8 cellular contexts compared by ENCODE assay signal in genomic region chr1:1273152-1273534, GRCh38. TPM values are rescaled to one million over a fixed set of nuclear protein-coding genes. Genes with fewer than 3 reads are reported as not detected.
A peak's percentile ranks its signal among the peaks of the same experiment; 100 is the strongest.
DNase-seq lines count a peak whose midpoint lies in the region; ATAC-seq and TF ChIP-seq lines count a peak whose summit lies in the region.

No MANE protein-coding gene starts in this region.

- POLR2A ChIA-PET in A673 (lab: Charles Lee; ENCODE audit: low non-redundant PET), result no interaction called here

- no peak for DNase-seq in A673 (ENCODE audit: low spot score)
- peak; percentile 47 for DNase-seq in OCI-M1 (lab: John Stamatoyannopoulos, UW)
- DNase-seq in germinal center (ENCODE audit: low spot score), result no peak
- no peak for DNase-seq in GF-D8 (lab: John Stamatoyannopoulos, UW)
- no peak for DNase-seq in NCI-H526 (lab: John Stamatoyannopoulos, UW)

- no peak for TF ChIP-seq CTCF in A673 (conservative IDR thresholded peaks at IDR 0.05; ENCODE audit: low read depth, low read length)
- TF ChIP-seq CTCF in parathyroid adenoma (IDR thresholded peaks at IDR 0.05), result no peak

- H3K4me3 ChIP-seq in A673 (ENCODE audit: low read depth, low read length, poor library complexity, severe bottlenecking) (peak overlapping the region; percentile 86), esophagus (ENCODE audit: low read depth in 1 of 2, low read length in 2 of 2) (peak overlapping the region; percentile 83 to 90), parathyroid adenoma (ENCODE audit: low read depth, low read length) (peak overlapping the region; percentile 74)

- intact Hi-C loops in A673 (cut with micrococcal nuclease; ENCODE audit: unreplicated experiment), result no loop called here

- H3K9me3 ChIP-seq in A673 (ENCODE audit: low read depth, low read length, poor library complexity, severe bottlenecking), result no peaks in the 10 kb centered on the region
- H3K9me3 ChIP-seq in esophagus (ENCODE audit: control insufficient read depth in 2 of 2, insufficient read depth in 1 of 2, low read depth in 1 of 2, low read length in 1 of 2), result no peaks in the 10 kb centered on the region
- no peaks in the 10 kb centered on the region for H3K9me3 ChIP-seq in parathyroid adenoma (ENCODE audit: control insufficient read depth, low read length)

- BruUV-seq in A673 (replicated peaks; lab: Mats Ljungman, UMichigan), result no TSS peak

- H3K27ac ChIP-seq in A673 (ENCODE audit: low read depth, low read length, poor library complexity, severe bottlenecking) (peak overlapping the region; percentile 93), esophagus (ENCODE audit: low read depth in 2 of 2, low read length in 1 of 2) (peak overlapping the region; percentile 79 to 87), parathyroid adenoma (no peak overlapping the region)

- no peak overlapping the region for H2AFZ ChIP-seq in parathyroid adenoma

- CTCF ChIA-PET in A673 (lab: Charles Lee), result no interaction called here

- peak; percentile 8 for ATAC-seq in GM21526 (IDR thresholded peaks at IDR 0.05; ENCODE audit: low FRiP score, unreplicated experiment)

- H3K36me3 ChIP-seq in A673 (ENCODE audit: insufficient read depth, low read length, poor library complexity, severe bottlenecking), result peaks cover 9% of the 10 kb centered on the region
- peaks cover 0 to 9% of the 10 kb centered on the region in 2 donors for H3K36me3 ChIP-seq in esophagus (ENCODE audit: control insufficient read depth in 2 of 2, insufficient read depth in 2 of 2, low read length in 1 of 2)
- no peaks in the 10 kb centered on the region for H3K36me3 ChIP-seq in parathyroid adenoma (ENCODE audit: control insufficient read depth, insufficient read depth, low read length)

- 1% methylated on average over 38 to 39 of the region's 39 CpGs for WGBS in esophagus, 2 donors

- H3K4me1 ChIP-seq in A673 (ENCODE audit: insufficient read depth, low read length, poor library complexity, severe bottlenecking), result peaks cover 8% of the 10 kb centered on the region
- peaks cover 13 to 29% of the 10 kb centered on the region in 2 donors for H3K4me1 ChIP-seq in esophagus (ENCODE audit: control insufficient read depth in 2 of 2, insufficient read depth in 2 of 2, low read length in 1 of 2)
- H3K4me1 ChIP-seq in parathyroid adenoma, result peaks cover 3% of the 10 kb centered on the region

- H3K9ac ChIP-seq in parathyroid adenoma, result no peak overlapping the region

- peaks cover 24% of the 10 kb centered on the region for H3K79me2 ChIP-seq in parathyroid adenoma

- peak overlapping the region; percentile 82 for H3K4me2 ChIP-seq in parathyroid adenoma (ENCODE audit: low read length)

- H3K27me3 ChIP-seq in A673 (replicated peaks; ENCODE audit: insufficient read depth, low read depth, low read length, poor library complexity) (no peaks in the 10 kb centered on the region), esophagus (ENCODE audit: control insufficient read depth in 1 of 2, insufficient read depth in 2 of 2, low read length in 2 of 2) (no peaks in the 10 kb centered on the region), parathyroid adenoma (ENCODE audit: control insufficient read depth, insufficient read depth, low read length) (no peaks in the 10 kb centered on the region)

RNA-seq across cellular contexts. Expression of gene UBE2J2, which starts 0.5 kb away (rescaled TPM):
- 86.4 and 92.8 TPM in 2 replicates for total RNA-seq in A673 (2021)
- polyA plus RNA-seq in esophagus, result 10 to 100 TPM; 38.2 to 40.9 TPM

RNA-seq across cellular contexts. Expression of gene SCNN1D, which starts 7.1 kb away (rescaled TPM):
- 4.5 and 13.0 TPM in 2 replicates for total RNA-seq in A673 (2021)
- 1 to 10 TPM; 2.8 to 9.9 TPM for polyA plus RNA-seq in esophagus

RNA-seq across cellular contexts. Expression of gene C1QTNF12, which starts 26.6 kb away (rescaled TPM):
- total RNA-seq in A673 (2021), result 2.9 and 4.4 TPM in 2 replicates
- 1 to 10 TPM; 1.6 to 3.0 TPM for polyA plus RNA-seq in esophagus

RNA-seq across cellular contexts. Expression of gene ACAP3, which starts 34.6 kb away (rescaled TPM):
- 67.6 and 71.9 TPM in 2 replicates for total RNA-seq in A673 (2021)
- polyA plus RNA-seq in esophagus, result 100 to 1,000 TPM in 1 of 2 donors, 10 to 100 TPM in 1; 47.7 to 120 TPM

RNA-seq across cellular contexts. Expression of gene PUSL1, which starts 35.3 kb away (rescaled TPM):
- total RNA-seq in A673 (2021), result 28.5 and 31.3 TPM in 2 replicates
- polyA plus RNA-seq in esophagus, result 10 to 100 TPM; 24.4 to 24.8 TPM
